ENCODE assay signal across 24 cellular contexts in the genomic region with DNA sequence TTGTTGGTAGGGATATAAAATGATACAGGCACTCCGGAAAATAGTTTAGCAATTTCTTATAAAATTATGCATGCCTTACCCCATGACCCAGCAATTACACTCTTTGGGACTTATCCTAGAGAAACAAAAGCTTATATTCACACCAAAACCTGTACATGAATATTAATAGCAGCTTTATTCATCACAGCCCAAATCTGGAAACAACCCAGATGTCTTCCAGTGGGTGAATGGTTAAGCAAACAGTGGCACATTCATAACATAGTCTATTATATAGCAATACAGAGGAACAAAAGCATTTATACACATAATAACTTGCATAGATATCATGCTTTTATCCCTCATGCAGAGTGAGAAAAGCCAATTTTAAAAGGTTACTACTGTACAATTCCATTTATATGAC.
"Had no signal": no experiment of that assay in that cellular context is flagged by ENCODE, and none has a peak within 500 bp of the region (broad histone marks: within the 10 kb centered on the region; RNA-seq: fewer than 3 reads in every experiment).

No MANE protein-coding gene starts in this region.

- H3K4me3 ChIP-seq: stomach, suprapubic skin, testis, thoracic aorta, thyroid gland, tibial artery, tibial nerve, transverse colon, upper lobe of left lung, upper lobe of right lung, uterus, vagina had no signal

- H3K27ac ChIP-seq: stomach, suprapubic skin, testis, thoracic aorta, thyroid gland, tibial artery, tibial nerve, transverse colon, upper lobe of left lung, upper lobe of right lung, uterus, vagina had no signal

- H3K4me1 ChIP-seq: stomach, suprapubic skin, testis, thyroid gland, tibial artery, transverse colon, upper lobe of left lung, upper lobe of right lung, uterus, vagina had no signal

- H3K27me3 ChIP-seq: stomach, suprapubic skin, testis, thyroid gland, tibial artery, tibial nerve, transverse colon, upper lobe of left lung, upper lobe of right lung, uterus, vagina had no signal

- H3K36me3 ChIP-seq: stomach, suprapubic skin, thoracic aorta, thyroid gland, tibial artery, tibial nerve, transverse colon, upper lobe of left lung, upper lobe of right lung, uterus, vagina had no signal

- DNase-seq: stimulated activated CD4-positive, alpha-beta T cell treated with anti-CD3 and anti-CD28 coated beads, Interleukin-2, amount 100 ng/mL, for 48 hours; stimulated activated CD4-positive, alpha-beta T cell treated with anti-CD3 and anti-CD28 coated beads, Interleukin-4, amount 100 ng/mL, for 1 hour; stimulated activated CD4-positive, alpha-beta T cell treated with anti-CD3 and anti-CD28 coated beads, Interleukin-4, amount 100 ng/mL, for 24 hours; stimulated activated CD4-positive, alpha-beta T cell treated with anti-CD3 and anti-CD28 coated beads, Interleukin-4, amount 100 ng/mL, for 4 hours; stimulated activated CD8-positive, alpha-beta memory T cell treated with anti-CD3 and anti-CD28 coated beads, Interleukin-4, amount 100 ng/mL, for 48 hours; stimulated activated naive B cell treated with anti-CD40 and anti-IgM and Interleukin-4, amounts not matched to agents 10 μg/mL and 1 μg/mL and 100 μg/mL, for 72 hours; stimulated activated naive CD4-positive, alpha-beta T cell; stimulated activated naive CD4-positive, alpha-beta T cell treated with Interleukin-2 at 50 U/mL for 16 hours; stimulated activated naive CD8-positive, alpha-beta T cell treated with anti-CD3 and anti-CD28 coated beads, Interleukin-15, amount 100 ng/mL, for 72 hours; stimulated activated naive CD8-positive, alpha-beta T cell treated with anti-CD3 and anti-CD28 coated beads, Interleukin-15, Interleukin-2, amounts not matched to agents 100 U/mL and 50 U/mL, for 24 hours; stomach; substantia nigra; testis; thyroid gland; tibial artery; transverse colon; trophoblast cell; upper lobe of left lung; upper lobe of right lung; uterus had no signal

- H3K9me3 ChIP-seq: stomach, suprapubic skin, testis, thoracic aorta, thyroid gland, tibial artery, tibial nerve, transverse colon, upper lobe of left lung, upper lobe of right lung, uterus, vagina had no signal
